ENCODE assay signal across 23 cellular contexts in genomic region chr3:129573493-129573892, GRCh38. TPM values are rescaled to one million over a fixed set of nuclear protein-coding genes. Genes with fewer than 3 reads are reported as not detected.
"Had no signal": no experiment of that assay in that cellular context is flagged by ENCODE, and none has a peak within 500 bp of the region (broad histone marks: within the 10 kb centered on the region; RNA-seq: fewer than 3 reads in every experiment).

No MANE protein-coding gene starts in this region.

- H3K27me3 ChIP-seq: adrenal gland, tibial artery, uterus had no signal

- H3K27ac ChIP-seq: adrenal gland, tibial artery, uterus, WERI-Rb-1 had no signal

- ATAC-seq: activated CD4-positive, alpha-beta T cell treated with anti-CD3 and anti-CD28 coated beads for 36 hours; activated naive CD4-positive, alpha-beta T cell treated with anti-CD3 and anti-CD28 coated beads, Interleukin-2, amount 50 U/mL, for 72 hours; sciatic nerve had no signal

- H3K9me3 Mint-ChIP-seq: activated naive CD4-positive, alpha-beta T cell treated with anti-CD3 and anti-CD28 coated beads, Interleukin-2, amount 50 U/mL, for 72 hours had no signal

- H3K4me3 ChIP-seq: adrenal gland, lung, smooth muscle cell, tibial artery, uterus had no signal

- H3K27ac Mint-ChIP-seq: activated CD4-positive, alpha-beta T cell treated with anti-CD3 and anti-CD28 coated beads for 36 hours had no signal

- H3K36me3 Mint-ChIP-seq: activated naive CD4-positive, alpha-beta T cell treated with anti-CD3 and anti-CD28 coated beads, Interleukin-2, amount 50 U/mL, for 72 hours had no signal

- H3K9me3 ChIP-seq: adrenal gland, tibial artery, uterus had no signal

- H3K4me2 ChIP-seq: smooth muscle cell had no signal

- H3K36me3 ChIP-seq: uterus had no signal

- DNase-seq: activated CD4-positive, alpha-beta T cell treated with anti-CD3 and anti-CD28 coated beads for 36 hours; activated CD4-positive, alpha-beta T cell treated with anti-CD3 and anti-CD28 coated beads, Interleukin-2, amount 50 U/mL, for 48 hours; activated gamma-delta T cell treated with Interleukin-2 at 50 U/mL for 16 hours; adrenal gland; foreskin melanocyte; hypothalamus; midbrain; stimulated activated CD4-positive, alpha-beta T cell treated with anti-CD3 and anti-CD28 coated beads, Interleukin-4, amount 100 ng/mL, for 24 hours; stimulated activated naive CD4-positive, alpha-beta T cell; T-helper 2 cell; tibial artery; uterus; WERI-Rb-1 had no signal

- H3K4me3 Mint-ChIP-seq: activated CD4-positive, alpha-beta T cell treated with anti-CD3 and anti-CD28 coated beads for 36 hours had no signal

- H3K27me3 Mint-ChIP-seq: activated CD4-positive, alpha-beta T cell treated with anti-CD3 and anti-CD28 coated beads for 36 hours had no signal

RNA-seq across cellular contexts. Expression of gene H1-8, which starts 30.5 kb away (rescaled TPM):
- total RNA-seq: activated CD4-positive, alpha-beta T cell treated with anti-CD3 and anti-CD28 coated beads for 36 hours; activated naive CD4-positive, alpha-beta T cell treated with anti-CD3 and anti-CD28 coated beads, Interleukin-2, amount 50 U/mL, for 72 hours; adrenal gland; astrocyte; bronchial epithelial cell; cerebellum; epithelial cell of proximal tubule; fibroblast of lung; lung; myocyte; sciatic nerve; smooth muscle cell; uterus had no signal

RNA-seq across cellular contexts. Expression of gene RHO, which starts 45.1 kb away (rescaled TPM):
- total RNA-seq: activated CD4-positive, alpha-beta T cell treated with anti-CD3 and anti-CD28 coated beads for 36 hours; activated naive CD4-positive, alpha-beta T cell treated with anti-CD3 and anti-CD28 coated beads, Interleukin-2, amount 50 U/mL, for 72 hours; adrenal gland; astrocyte; bronchial epithelial cell; cerebellum; epithelial cell of proximal tubule; fibroblast of lung; lung; myocyte; sciatic nerve had no signal
